Comparison of ENCODE assay signal across 11 cellular contexts in genomic region chr17:47820023-47820789, GRCh38. TPM values are rescaled to one million over a fixed set of nuclear protein-coding genes. Genes with fewer than 3 reads are reported as not detected.
A peak's percentile ranks its signal among the peaks of the same experiment; 100 is the strongest.
DNase-seq lines count a peak whose midpoint lies in the region; ATAC-seq and TF ChIP-seq lines count a peak whose summit lies in the region.
"Had no signal": no experiment of that assay in that cellular context is flagged by ENCODE, and none has a peak within 500 bp of the region (broad histone marks: within the 10 kb centered on the region; RNA-seq: fewer than 3 reads in every experiment).

No MANE protein-coding gene starts in this region.

- H3K27ac ChIP-seq in PC-3 (ENCODE audit: low read length) (peak overlapping the region; percentile 52), gastrocnemius medialis (peak overlapping the region; percentile 69 to 81 (median 77))
- H3K27ac ChIP-seq: 22Rv1, HL-60 had no signal

- peak overlapping the region; percentile 86 for H3K4me2 ChIP-seq in PC-3 (ENCODE audit: low read length)

- H3K36me3 ChIP-seq in PC-3 (ENCODE audit: low read depth, low read length) (peaks cover 23% of the 10 kb centered on the region; the same call in 1 of the 2 replicates), gastrocnemius medialis (peaks cover 0 to 38% of the 10 kb centered on the region in 2 donors)

- H3K27me3 ChIP-seq in PC-3 (ENCODE audit: low read length) (no peaks in the 10 kb centered on the region), gastrocnemius medialis (no peaks in the 10 kb centered on the region)

- DNase-seq in NCI-H748 (lab: John Stamatoyannopoulos, UW; ENCODE audit: unreplicated experiment) (peak; percentile 22), NCI-H748 treated with DMSO at 0.1 percent for 48 hours (lab: John Stamatoyannopoulos, UW) (no peak), PC-3 (peak; percentile 64), gastrocnemius medialis (peak; percentile 61 to 77), occipital lobe (lab: John Stamatoyannopoulos, UW) (no peak), NCI-H510A (lab: John Stamatoyannopoulos, UW) (no peak)
- DNase-seq: erythroblast had no signal

- no peak for TF ChIP-seq CTCF in PC-3 (conservative IDR thresholded peaks at IDR 0.05; ENCODE audit: low read depth, low read length)
- no peak for TF ChIP-seq CTCF in gastrocnemius medialis (IDR thresholded peaks at IDR 0.05 in 4 of 5, conservative IDR thresholded peaks at IDR 0.05 in 1 of 5)

- peak; percentile 39 for ATAC-seq in PC-3
- peak; percentile 14 for ATAC-seq in esophagus mucosa
- ATAC-seq in gastrocnemius medialis: peak; percentile 65 to 76
- ATAC-seq in HG03520 (IDR thresholded peaks at IDR 0.05; ENCODE audit: unreplicated experiment): no peak

- no peak overlapping the region for H2AFZ ChIP-seq in PC-3 (ENCODE audit: low read length)

- H3K9me3 ChIP-seq in PC-3 (ENCODE audit: low read length): no peaks in the 10 kb centered on the region
- H3K9me3 ChIP-seq in gastrocnemius medialis: no peaks in the 10 kb centered on the region

- H3K79me2 ChIP-seq in PC-3 (ENCODE audit: low read length): peaks cover 14% of the 10 kb centered on the region

- CTCF ChIA-PET in PC-3 (lab: Charles Lee): no interaction called here

- POLR2A ChIA-PET in PC-3 (lab: Charles Lee; ENCODE audit: unreplicated experiment): no interaction called here

- H3K4me3 ChIP-seq in PC-3 (ENCODE audit: low read length) (peak overlapping the region; percentile 74), gastrocnemius medialis (peak overlapping the region in 2 of 4 donors; percentile 54 to 58)

- TF ChIP-seq POLR2A in gastrocnemius medialis (IDR thresholded peaks at IDR 0.05): peak in 1 of 2 donors; percentile 51

- peak overlapping the region; percentile 66 for H3K9ac ChIP-seq in PC-3 (ENCODE audit: low read length)

- no peaks in the 10 kb centered on the region for H3K9me2 ChIP-seq in PC-3 (replicated peaks; ENCODE audit: low read length)

- H4K20me1 ChIP-seq in PC-3 (ENCODE audit: low read length): no peaks in the 10 kb centered on the region

- in situ Hi-C loops in gastrocnemius medialis (cut with MboI; ENCODE audit: low sequenced_read_pairs in 4 of 4): no loop called here

- intact Hi-C loops in PC-3 (cut with micrococcal nuclease): no loop called here
- intact Hi-C loops in gastrocnemius medialis (cut with DNase I; ENCODE audit: low total_unique reads): no loop called here

- H3K4me1 ChIP-seq in PC-3 (ENCODE audit: insufficient read depth, low read length) (peaks cover 25% of the 10 kb centered on the region), gastrocnemius medialis (peaks cover 21 to 28% of the 10 kb centered on the region in 2 donors)

- H3F3A ChIP-seq in PC-3 (ENCODE audit: low read length, unreplicated experiment): no peaks in the 10 kb centered on the region

- no TSS peak for BruUV-seq in PC-3 (replicated peaks; lab: Mats Ljungman, UMichigan)

RNA-seq across cellular contexts. Expression of gene OSBPL7, which starts 1.4 kb away (rescaled TPM):
- total RNA-seq in PC-3 (2014; rRNA removed) (18.4 and 22.1 TPM in 2 replicates), esophagus mucosa (1.8 TPM), gastrocnemius medialis (1 to 10 TPM in 3 of 4 donors, under 1 TPM in 1; 0.89 to 4.6 (median 1.6) TPM), occipital lobe (4.5 TPM)

RNA-seq across cellular contexts. Expression of gene MRPL10, which starts 11.1 kb away (rescaled TPM):
- total RNA-seq in PC-3 (2014; rRNA removed) (54.5 and 74.2 TPM in 2 replicates), esophagus mucosa (26.7 TPM), gastrocnemius medialis (10 to 100 TPM; 38.6 to 76.5 (median 49.6) TPM), occipital lobe (9.7 TPM)

RNA-seq across cellular contexts. Expression of gene LRRC46, which starts 11.3 kb away (rescaled TPM):
- 0.44 and 1.2 TPM in 2 replicates for total RNA-seq in PC-3 (2014; rRNA removed)
- total RNA-seq in esophagus mucosa: 0.28 TPM
- under 1 TPM in 1 of 4 donors, not detected in 3; 0.20 TPM for total RNA-seq in gastrocnemius medialis
- total RNA-seq in occipital lobe: not detected

RNA-seq across cellular contexts. Expression of gene SCRN2, which starts 20.9 kb away (rescaled TPM):
- total RNA-seq in PC-3 (2014; rRNA removed) (44.0 and 47.9 TPM in 2 replicates), esophagus mucosa (21.2 TPM), gastrocnemius medialis (10 to 100 TPM; 11.0 to 22.3 (median 16.8) TPM), occipital lobe (17.8 TPM)

RNA-seq across cellular contexts. Expression of gene SP6, which starts 30.8 kb away (rescaled TPM):
- 3.1 and 3.9 TPM in 2 replicates for total RNA-seq in PC-3 (2014; rRNA removed)
- 5.9 TPM for total RNA-seq in esophagus mucosa
- total RNA-seq in gastrocnemius medialis: under 1 TPM in 1 of 4 donors, not detected in 3; 0.16 TPM
- 0.16 TPM for total RNA-seq in occipital lobe

Comparison
In these comparisons a context has a peak if more than half of its experiments do, and no peak if none do; other contexts are left out.
1. DNase-seq: peak in NCI-H748 (single experiment), PC-3 (single experiment) and gastrocnemius medialis (2 of 2); none in NCI-H748 treated with DMSO at 0.1 percent for 48 hours (single experiment), occipital lobe (single experiment) and NCI-H510A (single experiment).